Comparison of ENCODE assay signal across 8 cellular contexts in genomic region chrX:130111220-130111934, GRCh38. TPM values are rescaled to one million over a fixed set of nuclear protein-coding genes. Genes with fewer than 3 reads are reported as not detected.
DNase-seq lines count a peak whose midpoint lies in the region; ATAC-seq and TF ChIP-seq lines count a peak whose summit lies in the region.

No MANE protein-coding gene starts in this region.

- H3K4me1 Mint-ChIP-seq in IgD-negative memory B cell: peaks cover 8 to 17% (median 8%) of the 10 kb centered on the region in 3 donors
- peaks cover 9% of the 10 kb centered on the region for H3K4me1 Mint-ChIP-seq in endothelial cell (ENCODE audit: unreplicated experiment)

- H3K9me3 Mint-ChIP-seq in IgD-negative memory B cell: peaks cover 0 to 2% (median 0%) of the 10 kb centered on the region in 3 donors
- no peaks in the 10 kb centered on the region for H3K9me3 Mint-ChIP-seq in endothelial cell (ENCODE audit: unreplicated experiment)

- no peak overlapping the region for H4K12ac ChIP-seq in trophoblast cell (ENCODE audit: low read depth, low read length)

- H2BK12ac ChIP-seq in trophoblast cell (ENCODE audit: low read length): no peak overlapping the region

- H3K79me2 ChIP-seq in DND-41 (ENCODE audit: insufficient read depth, low read length) (no peaks in the 10 kb centered on the region), trophoblast cell (ENCODE audit: control insufficient read depth, insufficient read depth, low read length, poor library complexity) (peaks cover 17% of the 10 kb centered on the region)

- H3K36me3 Mint-ChIP-seq in IgD-negative memory B cell (no peaks in the 10 kb centered on the region), endothelial cell (ENCODE audit: low read depth, unreplicated experiment) (no peaks in the 10 kb centered on the region)

- peak overlapping the region; percentile 62 for H2AFZ ChIP-seq in DND-41 (ENCODE audit: low read depth, low read length)
- peak overlapping the region; percentile 62 for H2AFZ ChIP-seq in trophoblast cell (ENCODE audit: insufficient read depth, low read length, poor library complexity)

- H2AK5ac ChIP-seq in trophoblast cell (ENCODE audit: low read length): no peak overlapping the region

- H3K27ac Mint-ChIP-seq in IgD-negative memory B cell: peak overlapping the region in 2 of 3 donors; percentile 64 to 77
- H3K27ac Mint-ChIP-seq in endothelial cell (ENCODE audit: unreplicated experiment): no peak overlapping the region

- H4K20me1 ChIP-seq in DND-41 (ENCODE audit: insufficient read depth, low read length): no peaks in the 10 kb centered on the region

- peaks cover 26% of the 10 kb centered on the region for H3K4me1 ChIP-seq in DND-41 (ENCODE audit: insufficient read depth, low read length)
- H3K4me1 ChIP-seq in trophoblast cell (ENCODE audit: control insufficient read depth in 1 of 2, insufficient read depth in 2 of 2, low read length in 2 of 2): peaks cover 13 to 19% of the 10 kb centered on the region in 2 experiments

- peaks cover 17% of the 10 kb centered on the region for H3K79me1 ChIP-seq in trophoblast cell (ENCODE audit: low read length)

- DNase-seq in DND-41 (no peak), endothelial cell (ENCODE audit: low spot score) (no peak), trophoblast cell (peak in 1 of 2 donors; percentile 57), DMS153 (lab: John Stamatoyannopoulos, UW) (no peak), OCI-M1 (lab: John Stamatoyannopoulos, UW) (no peak), inferior parietal cortex (ENCODE audit: extremely low spot score) (no peak)

- H3K27me3 Mint-ChIP-seq in IgD-negative memory B cell (peaks cover 5% of the 10 kb centered on the region), endothelial cell (ENCODE audit: unreplicated experiment) (peaks cover 5% of the 10 kb centered on the region)

- no peaks in the 10 kb centered on the region for H3K36me3 ChIP-seq in DND-41 (ENCODE audit: insufficient read depth, low read length)
- H3K36me3 ChIP-seq in trophoblast cell (ENCODE audit: control insufficient read depth in 1 of 2, insufficient read depth in 2 of 2, low read length in 2 of 2): no peaks in the 10 kb centered on the region

- peak overlapping the region; percentile 80 for H3K18ac ChIP-seq in trophoblast cell (ENCODE audit: low read length)

- peak overlapping the region; percentile 67 to 92 (median 82) for H3K4me3 Mint-ChIP-seq in IgD-negative memory B cell
- H3K4me3 Mint-ChIP-seq in endothelial cell (ENCODE audit: unreplicated experiment): peak overlapping the region; percentile 51

- peak overlapping the region; percentile 69 for H2BK120ac ChIP-seq in trophoblast cell (ENCODE audit: insufficient read depth, low read length, poor library complexity)

- peak overlapping the region; percentile 65 for H3K14ac ChIP-seq in trophoblast cell (ENCODE audit: low read length)

- H3K4me3 ChIP-seq in DND-41 (ENCODE audit: low read depth in 1 of 2, low read length in 2 of 2): peak overlapping the region in 1 of 2 experiments; percentile 52; a peak in 2 of 4 replicates
- no peak overlapping the region for H3K4me3 ChIP-seq in trophoblast cell (ENCODE audit: low read depth, low read length)

- H3K27me3 ChIP-seq in DND-41 (ENCODE audit: insufficient read depth, low read length, poor library complexity) (no peaks in the 10 kb centered on the region), trophoblast cell (ENCODE audit: insufficient read depth, low read length) (no peaks in the 10 kb centered on the region)

- H3K27ac ChIP-seq in DND-41 (ENCODE audit: low read length): no peak overlapping the region
- peak overlapping the region; percentile 83 for H3K27ac ChIP-seq in trophoblast cell (ENCODE audit: low read depth, low read length)

- peak; percentile 8; the same call in 1 of the 3 replicates for ATAC-seq in DND-41 (ENCODE audit: insufficient read depth, low read depth)
- no peak for ATAC-seq in GM18511 (IDR thresholded peaks at IDR 0.05; ENCODE audit: unreplicated experiment)

- no CpG with 5 or more reads among the region's 41 CpGs for WGBS in trophoblast cell (ENCODE audit: extremely low coverage, insufficient coverage, insufficient read length)

- H3K9me3 ChIP-seq in DND-41 (ENCODE audit: insufficient read depth, low read length, severe bottlenecking) (no peaks in the 10 kb centered on the region), trophoblast cell (ENCODE audit: insufficient read depth, low read depth, low read length) (no peaks in the 10 kb centered on the region)

- peak overlapping the region; percentile 16 for H2BK5ac ChIP-seq in trophoblast cell (ENCODE audit: low read depth, low read length, poor library complexity)

- H3K4me2 ChIP-seq in DND-41 (ENCODE audit: insufficient read depth, low read length) (peak overlapping the region; percentile 55), trophoblast cell (ENCODE audit: low read length) (peak overlapping the region; percentile 75)

- peak overlapping the region; percentile 79 for H4K91ac ChIP-seq in trophoblast cell (ENCODE audit: low read depth, low read length)

- no peak overlapping the region for H3K23ac ChIP-seq in trophoblast cell (ENCODE audit: low read length)

- H4K8ac ChIP-seq in trophoblast cell (ENCODE audit: low read depth, low read length): peak overlapping the region; percentile 73

- H3K9ac ChIP-seq in DND-41 (ENCODE audit: low read depth, low read length): peak overlapping the region; percentile 50; the same call in 1 of the 2 replicates
- H3K9ac ChIP-seq in trophoblast cell (ENCODE audit: low read length): no peak overlapping the region

- peak overlapping the region; percentile 14 for H3K4ac ChIP-seq in trophoblast cell (ENCODE audit: low read depth, low read length)

- TF ChIP-seq CTCF in DND-41 (IDR thresholded peaks at IDR 0.05; ENCODE audit: borderline replicate concordance, extremely low read depth, low read length, poor library complexity, severe bottlenecking): no peak
- no peak for TF ChIP-seq CTCF in endothelial cell (IDR thresholded peaks at IDR 0.05; ENCODE audit: unreplicated experiment)

RNA-seq across cellular contexts. Expression of gene ELF4, which starts 1.1 kb away (rescaled TPM):
- 15.6 TPM for polyA plus RNA-seq in IgD-negative memory B cell
- 23.6 TPM for total RNA-seq in endothelial cell (ENCODE audit: unreplicated experiment)
- 26.2 and 27.5 TPM in 2 replicates for polyA plus RNA-seq in trophoblast cell (2013)

RNA-seq across cellular contexts. Expression of gene AIFM1, which starts 54.3 kb away (rescaled TPM):
- 26.2 TPM for polyA plus RNA-seq in IgD-negative memory B cell
- 39.9 TPM for total RNA-seq in endothelial cell (ENCODE audit: unreplicated experiment)
- 25.7 and 25.9 TPM in 2 replicates for polyA plus RNA-seq in trophoblast cell (2013)
